17 cellular contexts compared by ENCODE assay signal in genomic region chr6:71602385-71602949, GRCh38.
DNase-seq lines count a peak whose midpoint lies in the region; ATAC-seq, FAIRE-seq and TF ChIP-seq lines count a peak whose summit lies in the region.
"Had no signal": no experiment of that assay in that cellular context is flagged by ENCODE, and none has a peak within 500 bp of the region (broad histone marks: within the 10 kb centered on the region; RNA-seq: fewer than 3 reads in every experiment).

No MANE protein-coding gene starts in this region.

- peak overlapping the region; percentile 94 for H3K27ac ChIP-seq in RWPE2 (ENCODE audit: poor library complexity, severe bottlenecking)
- H3K27ac ChIP-seq: right lobe of liver, SK-N-MC, tibial artery had no signal

- POLR2A ChIA-PET in AG04449 (lab: Yijun Ruan, JAX), result no interaction called here

- no peaks in the 10 kb centered on the region for H3K9me3 ChIP-seq in RWPE2 (ENCODE audit: severe bottlenecking)
- H3K9me3 ChIP-seq: right lobe of liver, tibial artery had no signal

- TF ChIP-seq CTCF in AG04449 (IDR thresholded peaks at IDR 0.05; ENCODE audit: insufficient read depth, low read length, missing control alignments) (no peak), RWPE2 (IDR thresholded peaks at IDR 0.05; ENCODE audit: poor library complexity, severe bottlenecking) (no peak)

- peak; percentile 96 for FAIRE-seq in H54 (lab: Jason Lieb, UNC)

- H3K4me3 ChIP-seq in AG04449 (ENCODE audit: low read depth, low read length), result no peak overlapping the region
- H3K4me3 ChIP-seq in RWPE2 (ENCODE audit: severe bottlenecking), result no peak overlapping the region
- H3K4me3 ChIP-seq: right lobe of liver, SK-N-MC, tibial artery had no signal

- ATAC-seq in RWPE2 (ENCODE audit: low read depth), result peak; percentile 97
- ATAC-seq in esophagus mucosa, result no peak
- ATAC-seq: right lobe of liver had no signal

- H3K4me1 ChIP-seq in RWPE2 (ENCODE audit: insufficient read depth, poor library complexity, severe bottlenecking), result peaks cover 19% of the 10 kb centered on the region
- H3K4me1 ChIP-seq: right lobe of liver had no signal

- H3K36me3 ChIP-seq in RWPE2 (ENCODE audit: low read depth), result no peaks in the 10 kb centered on the region
- H3K36me3 ChIP-seq: right lobe of liver, tibial artery had no signal

- H3K27me3 ChIP-seq in RWPE2 (ENCODE audit: insufficient read depth, poor library complexity, severe bottlenecking), result no peaks in the 10 kb centered on the region
- H3K27me3 ChIP-seq: right lobe of liver, tibial artery had no signal

- DNase-seq in AG04449 (ENCODE audit: low read depth, low spot score) (peak; percentile 4), H54 (ENCODE audit: insufficient read length, low spot score) (peak; percentile 26), RWPE2 (ENCODE audit: low spot score) (no peak), iris pigment epithelial cell (ENCODE audit: low read depth) (peak; percentile 52), NCI-H2107 treated with DMSO at 0.1 percent for 48 hours (lab: John Stamatoyannopoulos, UW; ENCODE audit: unreplicated experiment) (no peak), NCI-H510A (lab: John Stamatoyannopoulos, UW) (no peak), inferior parietal cortex (ENCODE audit: extremely low spot score) (no peak)
- DNase-seq: activated CD4-positive, alpha-beta memory T cell treated with anti-CD3 and anti-CD28 coated beads for 36 hours; aorta; dermis blood vessel endothelial cell; DMS 273 treated with DMSO at 0.1 percent for 48 hours; NCI-H1105; right lobe of liver; stimulated activated CD4-positive, alpha-beta T cell treated with anti-CD3 and anti-CD28 coated beads, Interleukin-4, amount 100 ng/mL, for 1 hour; tibial artery had no signal

- no peak for TF ChIP-seq POLR2A in H54 (IDR thresholded peaks at IDR 0.05; ENCODE audit: low read depth, low read length)

- CTCF ChIA-PET in AG04449 (lab: Yijun Ruan, JAX), result no interaction called here

Comparison
In these comparisons a context has a peak if more than half of its experiments do, and no peak if none do; other contexts are left out.
1. DNase-seq: peak in AG04449 (single experiment), H54 (single experiment) and iris pigment epithelial cell (single experiment); none in RWPE2 (single experiment), NCI-H2107 treated with DMSO at 0.1 percent for 48 hours (single experiment), NCI-H510A (single experiment) and inferior parietal cortex (single experiment).